Comparison of ENCODE assay signal across 1 cellular context in the genomic region with DNA sequence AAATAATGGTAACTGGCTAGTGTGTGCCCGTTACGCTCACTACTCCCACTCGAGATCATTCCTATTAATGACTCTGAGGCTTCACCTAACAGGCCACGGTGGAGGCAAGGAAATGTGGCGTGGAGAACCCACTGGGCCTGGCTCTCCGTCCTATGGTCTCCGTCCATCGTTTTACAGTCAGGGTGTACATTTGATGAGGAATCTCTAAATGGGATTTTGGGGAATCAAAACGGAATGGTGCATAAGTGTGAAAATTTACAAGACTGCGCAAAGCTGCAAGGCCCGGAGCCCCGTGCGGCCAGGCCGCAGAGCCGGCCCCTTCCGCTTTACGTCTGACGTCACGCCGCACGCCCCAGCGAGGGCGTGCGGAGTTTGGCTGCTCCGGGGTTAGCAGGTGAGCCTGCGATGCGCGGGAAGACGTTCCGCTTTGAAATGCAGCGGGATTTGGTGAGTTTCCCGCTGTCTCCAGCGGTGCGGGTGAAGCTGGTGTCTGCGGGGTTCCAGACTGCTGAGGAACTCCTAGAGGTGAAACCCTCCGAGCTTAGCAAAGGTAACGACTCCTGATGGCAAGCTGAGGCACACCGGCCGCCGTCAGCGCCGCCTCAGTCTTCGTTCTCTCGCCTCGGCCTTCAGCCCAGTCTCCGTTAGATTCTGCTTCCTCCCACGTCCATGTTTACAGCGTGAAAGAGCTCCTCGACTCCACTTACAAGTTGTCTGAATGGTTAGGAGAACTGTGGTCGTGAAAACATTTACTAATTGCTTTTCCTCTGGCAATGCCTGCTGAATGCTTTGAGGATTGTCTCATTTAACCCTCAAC.
TF ChIP-seq lines count a peak whose summit lies in the region.

A gene (plus strand): TSS at position 364 of the 817 bp plus-strand sequence. CDS start 42 bp downstream, at position 406.

TF ChIP-seq in HepG2, 621 proteins besides CTCF, POLR2A, EP300 and RAD21 (continued from another document and continues in another):
- TF ChIP-seq, protein P1, sequence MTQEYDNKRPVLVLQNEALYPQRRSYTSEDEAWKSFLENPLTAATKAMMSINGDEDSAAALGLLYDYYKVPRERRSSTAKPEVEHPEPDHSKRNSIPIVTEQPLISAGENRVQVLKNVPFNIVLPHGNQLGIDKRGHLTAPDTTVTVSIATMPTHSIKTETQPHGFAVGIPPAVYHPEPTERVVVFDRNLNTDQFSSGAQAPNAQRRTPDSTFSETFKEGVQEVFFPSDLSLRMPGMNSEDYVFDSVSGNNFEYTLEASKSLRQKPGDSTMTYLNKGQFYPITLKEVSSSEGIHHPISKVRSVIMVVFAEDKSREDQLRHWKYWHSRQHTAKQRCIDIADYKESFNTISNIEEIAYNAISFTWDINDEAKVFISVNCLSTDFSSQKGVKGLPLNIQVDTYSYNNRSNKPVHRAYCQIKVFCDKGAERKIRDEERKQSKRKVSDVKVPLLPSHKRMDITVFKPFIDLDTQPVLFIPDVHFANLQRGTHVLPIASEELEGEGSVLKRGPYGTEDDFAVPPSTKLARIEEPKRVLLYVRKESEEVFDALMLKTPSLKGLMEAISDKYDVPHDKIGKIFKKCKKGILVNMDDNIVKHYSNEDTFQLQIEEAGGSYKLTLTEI (CRISPR knock-in tag; conservative IDR thresholded peaks at IDR 0.05): no peak
- TF ChIP-seq ZNF207 (IDR thresholded peaks at IDR 0.05; ENCODE audit: borderline replicate concordance): no peak
- TF ChIP-seq NFRKB (IDR thresholded peaks at IDR 0.05): no peak
- TF ChIP-seq ZNF891 (CRISPR knock-in tag; IDR thresholded peaks at IDR 0.05): peak; percentile 98
- peak; percentile 66; the same call in 1 of the 2 replicates for TF ChIP-seq ZNF746 (CRISPR knock-in tag; IDR thresholded peaks at IDR 0.05)
- TF ChIP-seq, protein P2, sequence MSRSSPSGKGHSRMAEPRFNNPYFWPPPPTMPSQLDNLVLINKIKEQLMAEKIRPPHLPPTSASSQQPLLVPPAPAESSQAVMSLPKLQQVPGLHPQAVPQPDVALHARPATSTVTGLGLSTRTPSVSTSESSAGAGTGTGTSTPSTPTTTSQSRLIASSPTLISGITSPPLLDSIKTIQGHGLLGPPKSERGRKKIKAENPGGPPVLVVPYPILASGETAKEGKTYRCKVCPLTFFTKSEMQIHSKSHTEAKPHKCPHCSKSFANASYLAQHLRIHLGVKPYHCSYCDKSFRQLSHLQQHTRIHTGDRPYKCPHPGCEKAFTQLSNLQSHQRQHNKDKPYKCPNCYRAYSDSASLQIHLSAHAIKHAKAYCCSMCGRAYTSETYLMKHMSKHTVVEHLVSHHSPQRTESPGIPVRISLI (CRISPR knock-in tag; IDR thresholded peaks at IDR 0.05; ENCODE audit: borderline replicate concordance): no peak; the same call in 1 of the 2 replicates
- no peak for TF ChIP-seq SSRP1 (CRISPR knock-in tag; IDR thresholded peaks at IDR 0.05)
- TF ChIP-seq U2AF2 (IDR thresholded peaks at IDR 0.05; ENCODE audit: low read depth, low read length): no peak
- TF ChIP-seq, protein P3, sequence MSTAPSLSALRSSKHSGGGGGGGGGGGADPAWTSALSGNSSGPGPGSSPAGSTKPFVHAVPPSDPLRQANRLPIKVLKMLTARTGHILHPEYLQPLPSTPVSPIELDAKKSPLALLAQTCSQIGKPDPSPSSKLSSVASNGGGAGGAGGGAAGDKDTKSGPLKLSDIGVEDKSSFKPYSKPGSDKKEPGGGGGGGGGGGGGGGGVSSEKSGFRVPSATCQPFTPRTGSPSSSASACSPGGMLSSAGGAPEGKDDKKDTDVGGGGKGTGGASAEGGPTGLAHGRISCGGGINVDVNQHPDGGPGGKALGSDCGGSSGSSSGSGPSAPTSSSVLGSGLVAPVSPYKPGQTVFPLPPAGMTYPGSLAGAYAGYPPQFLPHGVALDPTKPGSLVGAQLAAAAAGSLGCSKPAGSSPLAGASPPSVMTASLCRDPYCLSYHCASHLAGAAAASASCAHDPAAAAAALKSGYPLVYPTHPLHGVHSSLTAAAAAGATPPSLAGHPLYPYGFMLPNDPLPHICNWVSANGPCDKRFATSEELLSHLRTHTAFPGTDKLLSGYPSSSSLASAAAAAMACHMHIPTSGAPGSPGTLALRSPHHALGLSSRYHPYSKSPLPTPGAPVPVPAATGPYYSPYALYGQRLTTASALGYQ (CRISPR knock-in tag; IDR thresholded peaks at IDR 0.05): peak; percentile 80
- no peak for TF ChIP-seq CCAR2 (optimal IDR thresholded peaks at IDR 0.05; ENCODE audit: low read depth, low read length)
- TF ChIP-seq SRSF4 (IDR thresholded peaks at IDR 0.05; ENCODE audit: low read depth, low read length, poor library complexity, severe bottlenecking): no peak
- TF ChIP-seq, protein P4, sequence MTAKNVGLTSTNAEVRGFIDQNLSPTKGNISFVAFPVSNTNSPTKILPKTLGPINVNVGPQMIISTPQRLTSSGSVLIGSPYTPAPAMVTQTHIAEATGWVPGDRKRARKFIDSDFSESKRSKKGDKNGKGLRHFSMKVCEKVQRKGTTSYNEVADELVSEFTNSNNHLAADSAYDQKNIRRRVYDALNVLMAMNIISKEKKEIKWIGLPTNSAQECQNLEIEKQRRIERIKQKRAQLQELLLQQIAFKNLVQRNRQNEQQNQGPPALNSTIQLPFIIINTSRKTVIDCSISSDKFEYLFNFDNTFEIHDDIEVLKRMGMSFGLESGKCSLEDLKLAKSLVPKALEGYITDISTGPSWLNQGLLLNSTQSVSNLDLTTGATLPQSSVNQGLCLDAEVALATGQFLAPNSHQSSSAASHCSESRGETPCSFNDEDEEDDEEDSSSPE (CRISPR knock-in tag; IDR thresholded peaks at IDR 0.05): peak; percentile 99
- TF ChIP-seq ZNF205 (CRISPR knock-in tag; IDR thresholded peaks at IDR 0.05): peak; percentile 70; the same call in 1 of the 2 replicates
- no peak for TF ChIP-seq ZKSCAN8 (CRISPR knock-in tag; IDR thresholded peaks at IDR 0.05; ENCODE audit: borderline replicate concordance)
- TF ChIP-seq ZNF747 (CRISPR knock-in tag; IDR thresholded peaks at IDR 0.05; ENCODE audit: borderline replicate concordance): peak; percentile 77; the same call in 1 of the 2 replicates
- peak; percentile 93 for TF ChIP-seq IRX3 (CRISPR knock-in tag; IDR thresholded peaks at IDR 0.05; ENCODE audit: borderline replicate concordance, low read depth)
- peak; percentile 99 for TF ChIP-seq NKX3-1 (CRISPR knock-in tag; IDR thresholded peaks at IDR 0.05)
- no peak for TF ChIP-seq ZNF549 (CRISPR knock-in tag; IDR thresholded peaks at IDR 0.05)
- no peak for TF ChIP-seq PLRG1 (conservative IDR thresholded peaks at IDR 0.05)
- TF ChIP-seq, protein P5, sequence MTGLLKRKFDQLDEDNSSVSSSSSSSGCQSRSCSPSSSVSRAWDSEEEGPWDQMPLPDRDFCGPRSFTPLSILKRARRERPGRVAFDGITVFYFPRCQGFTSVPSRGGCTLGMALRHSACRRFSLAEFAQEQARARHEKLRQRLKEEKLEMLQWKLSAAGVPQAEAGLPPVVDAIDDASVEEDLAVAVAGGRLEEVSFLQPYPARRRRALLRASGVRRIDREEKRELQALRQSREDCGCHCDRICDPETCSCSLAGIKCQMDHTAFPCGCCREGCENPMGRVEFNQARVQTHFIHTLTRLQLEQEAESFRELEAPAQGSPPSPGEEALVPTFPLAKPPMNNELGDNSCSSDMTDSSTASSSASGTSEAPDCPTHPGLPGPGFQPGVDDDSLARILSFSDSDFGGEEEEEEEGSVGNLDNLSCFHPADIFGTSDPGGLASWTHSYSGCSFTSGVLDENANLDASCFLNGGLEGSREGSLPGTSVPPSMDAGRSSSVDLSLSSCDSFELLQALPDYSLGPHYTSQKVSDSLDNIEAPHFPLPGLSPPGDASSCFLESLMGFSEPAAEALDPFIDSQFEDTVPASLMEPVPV (CRISPR knock-in tag; IDR thresholded peaks at IDR 0.05): peak; percentile 97
- no peak for TF ChIP-seq MATR3 (CRISPR knock-in tag; IDR thresholded peaks at IDR 0.05)
- TF ChIP-seq BORCS8-MEF2B (CRISPR knock-in tag; IDR thresholded peaks at IDR 0.05): peak; percentile 98
- peak; percentile 89 for TF ChIP-seq NR2C2 (CRISPR knock-in tag; IDR thresholded peaks at IDR 0.05; ENCODE audit: borderline replicate concordance)
- TF ChIP-seq POLR2AphosphoS5 (IDR thresholded peaks at IDR 0.05; ENCODE audit: low read depth, low read length): peak; percentile 94
- TF ChIP-seq ZNF431 (CRISPR knock-in tag; IDR thresholded peaks at IDR 0.05; ENCODE audit: borderline replicate concordance, low read depth): no peak
- TF ChIP-seq ZNF781 (CRISPR knock-in tag; IDR thresholded peaks at IDR 0.05; ENCODE audit: borderline replicate concordance, not compliant biosample characterization): peak; percentile 96
- TF ChIP-seq ZNF251 (CRISPR knock-in tag; IDR thresholded peaks at IDR 0.05): no peak
- TF ChIP-seq, protein P6, sequence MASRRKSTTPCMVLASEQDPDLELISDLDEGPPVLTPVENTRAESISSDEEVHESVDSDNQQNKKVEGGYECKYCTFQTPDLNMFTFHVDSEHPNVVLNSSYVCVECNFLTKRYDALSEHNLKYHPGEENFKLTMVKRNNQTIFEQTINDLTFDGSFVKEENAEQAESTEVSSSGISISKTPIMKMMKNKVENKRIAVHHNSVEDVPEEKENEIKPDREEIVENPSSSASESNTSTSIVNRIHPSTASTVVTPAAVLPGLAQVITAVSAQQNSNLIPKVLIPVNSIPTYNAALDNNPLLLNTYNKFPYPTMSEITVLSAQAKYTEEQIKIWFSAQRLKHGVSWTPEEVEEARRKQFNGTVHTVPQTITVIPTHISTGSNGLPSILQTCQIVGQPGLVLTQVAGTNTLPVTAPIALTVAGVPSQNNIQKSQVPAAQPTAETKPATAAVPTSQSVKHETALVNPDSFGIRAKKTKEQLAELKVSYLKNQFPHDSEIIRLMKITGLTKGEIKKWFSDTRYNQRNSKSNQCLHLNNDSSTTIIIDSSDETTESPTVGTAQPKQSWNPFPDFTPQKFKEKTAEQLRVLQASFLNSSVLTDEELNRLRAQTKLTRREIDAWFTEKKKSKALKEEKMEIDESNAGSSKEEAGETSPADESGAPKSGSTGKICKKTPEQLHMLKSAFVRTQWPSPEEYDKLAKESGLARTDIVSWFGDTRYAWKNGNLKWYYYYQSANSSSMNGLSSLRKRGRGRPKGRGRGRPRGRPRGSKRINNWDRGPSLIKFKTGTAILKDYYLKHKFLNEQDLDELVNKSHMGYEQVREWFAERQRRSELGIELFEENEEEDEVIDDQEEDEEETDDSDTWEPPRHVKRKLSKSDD (CRISPR knock-in tag; IDR thresholded peaks at IDR 0.05; ENCODE audit: low read depth): peak; percentile 91
- no peak for TF ChIP-seq SKI (IDR thresholded peaks at IDR 0.05; ENCODE audit: partially characterized antibody)
- TF ChIP-seq DNMT1 (CRISPR knock-in tag; IDR thresholded peaks at IDR 0.05): no peak
- no peak for TF ChIP-seq SUZ12 (IDR thresholded peaks at IDR 0.05; ENCODE audit: low read depth, low read length)
- no peak; the same call in none of the 2 replicates for TF ChIP-seq ZNF790 (CRISPR knock-in tag; IDR thresholded peaks at IDR 0.05; ENCODE audit: borderline replicate concordance)
- no peak for TF ChIP-seq TBP (CRISPR knock-in tag; IDR thresholded peaks at IDR 0.05)
- peak; percentile 52; the same call in 1 of the 2 replicates for TF ChIP-seq DR1 (CRISPR knock-in tag; IDR thresholded peaks at IDR 0.05)
- TF ChIP-seq, protein P7, sequence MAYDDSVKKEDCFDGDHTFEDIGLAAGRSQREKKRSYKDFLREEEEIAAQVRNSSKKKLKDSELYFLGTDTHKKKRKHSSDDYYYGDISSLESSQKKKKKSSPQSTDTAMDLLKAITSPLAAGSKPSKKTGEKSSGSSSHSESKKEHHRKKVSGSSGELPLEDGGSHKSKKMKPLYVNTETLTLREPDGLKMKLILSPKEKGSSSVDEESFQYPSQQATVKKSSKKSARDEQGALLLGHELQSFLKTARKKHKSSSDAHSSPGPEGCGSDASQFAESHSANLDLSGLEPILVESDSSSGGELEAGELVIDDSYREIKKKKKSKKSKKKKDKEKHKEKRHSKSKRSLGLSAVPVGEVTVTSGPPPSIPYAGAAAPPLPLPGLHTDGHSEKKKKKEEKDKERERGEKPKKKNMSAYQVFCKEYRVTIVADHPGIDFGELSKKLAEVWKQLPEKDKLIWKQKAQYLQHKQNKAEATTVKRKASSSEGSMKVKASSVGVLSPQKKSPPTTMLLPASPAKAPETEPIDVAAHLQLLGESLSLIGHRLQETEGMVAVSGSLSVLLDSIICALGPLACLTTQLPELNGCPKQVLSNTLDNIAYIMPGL (CRISPR knock-in tag; IDR thresholded peaks at IDR 0.05; ENCODE audit: borderline replicate concordance in 1 of 2, low read depth in 1 of 2): peak; percentile 90 to 94
